ENCODE assay signal across 1 cellular context in the genomic region with DNA sequence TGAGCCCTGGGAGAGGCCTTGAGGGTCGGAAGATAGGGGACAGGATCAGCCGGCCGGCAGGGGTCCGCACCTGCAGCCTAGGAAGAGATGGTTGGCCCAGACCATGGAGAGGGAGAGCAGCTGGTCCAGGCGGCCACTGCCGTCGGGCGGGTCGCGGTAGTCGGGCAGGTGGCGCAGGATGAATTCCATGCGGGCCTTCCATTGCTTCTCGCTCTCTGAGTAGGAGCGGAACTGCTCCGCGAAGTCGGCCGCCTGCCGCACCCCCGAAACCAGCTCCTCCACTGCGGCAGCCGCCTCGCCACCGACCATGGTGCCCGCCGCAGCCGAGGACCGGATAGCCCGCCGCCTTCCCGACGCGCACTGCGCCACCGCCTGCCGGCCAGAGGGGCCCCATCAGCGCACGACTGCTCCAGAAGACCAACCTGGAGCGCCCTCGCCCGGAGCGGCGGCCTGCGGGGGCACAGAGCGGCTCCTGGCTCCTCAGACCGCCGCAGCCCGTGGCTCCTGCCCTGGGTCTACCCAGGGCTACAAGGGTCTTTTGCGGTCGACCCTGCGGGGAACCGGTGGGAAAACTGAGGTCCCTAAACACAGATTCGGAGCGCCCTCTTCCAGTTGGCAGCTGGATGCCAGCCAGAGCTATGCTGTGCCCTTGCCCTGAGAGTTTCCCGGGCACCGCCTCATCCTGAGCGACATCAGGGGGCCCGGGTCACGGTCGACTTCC.
TF ChIP-seq lines count a peak whose summit lies in the region.

A gene with protein sequence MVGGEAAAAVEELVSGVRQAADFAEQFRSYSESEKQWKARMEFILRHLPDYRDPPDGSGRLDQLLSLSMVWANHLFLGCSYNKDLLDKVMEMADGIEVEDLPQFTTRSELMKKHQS (minus strand): TSS at position 336 of the 721 bp plus-strand sequence. CDS start 27 bp downstream, at position 309.

TF ChIP-seq in HepG2, 621 proteins besides CTCF, POLR2A, EP300 and RAD21 (continued from another document and continues in another):
- TF ChIP-seq, protein P1, sequence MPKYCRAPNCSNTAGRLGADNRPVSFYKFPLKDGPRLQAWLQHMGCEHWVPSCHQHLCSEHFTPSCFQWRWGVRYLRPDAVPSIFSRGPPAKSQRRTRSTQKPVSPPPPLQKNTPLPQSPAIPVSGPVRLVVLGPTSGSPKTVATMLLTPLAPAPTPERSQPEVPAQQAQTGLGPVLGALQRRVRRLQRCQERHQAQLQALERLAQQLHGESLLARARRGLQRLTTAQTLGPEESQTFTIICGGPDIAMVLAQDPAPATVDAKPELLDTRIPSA (CRISPR knock-in tag; IDR thresholded peaks at IDR 0.05; ENCODE audit: borderline replicate concordance), result peak; percentile 82; the same call in 1 of the 2 replicates
- TF ChIP-seq PHB2 (IDR thresholded peaks at IDR 0.05; ENCODE audit: partially characterized antibody), result no peak
- peak; percentile 92 for TF ChIP-seq POLR2G (IDR thresholded peaks at IDR 0.05; ENCODE audit: low read depth, low read length)
- no peak for TF ChIP-seq RBAK (CRISPR knock-in tag; IDR thresholded peaks at IDR 0.05)
- TF ChIP-seq, protein P2, sequence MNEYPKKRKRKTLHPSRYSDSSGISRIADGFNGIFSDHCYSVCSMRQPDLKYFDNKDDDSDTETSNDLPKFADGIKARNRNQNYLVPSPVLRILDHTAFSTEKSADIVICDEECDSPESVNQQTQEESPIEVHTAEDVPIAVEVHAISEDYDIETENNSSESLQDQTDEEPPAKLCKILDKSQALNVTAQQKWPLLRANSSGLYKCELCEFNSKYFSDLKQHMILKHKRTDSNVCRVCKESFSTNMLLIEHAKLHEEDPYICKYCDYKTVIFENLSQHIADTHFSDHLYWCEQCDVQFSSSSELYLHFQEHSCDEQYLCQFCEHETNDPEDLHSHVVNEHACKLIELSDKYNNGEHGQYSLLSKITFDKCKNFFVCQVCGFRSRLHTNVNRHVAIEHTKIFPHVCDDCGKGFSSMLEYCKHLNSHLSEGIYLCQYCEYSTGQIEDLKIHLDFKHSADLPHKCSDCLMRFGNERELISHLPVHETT (CRISPR knock-in tag; conservative IDR thresholded peaks at IDR 0.05), result peak; percentile 92
- TF ChIP-seq ZNF432 (CRISPR knock-in tag; IDR thresholded peaks at IDR 0.05; ENCODE audit: borderline replicate concordance), result no peak
- TF ChIP-seq XRCC5 (optimal IDR thresholded peaks at IDR 0.05; ENCODE audit: low read length), result peak; percentile 97
- TF ChIP-seq, protein P3, sequence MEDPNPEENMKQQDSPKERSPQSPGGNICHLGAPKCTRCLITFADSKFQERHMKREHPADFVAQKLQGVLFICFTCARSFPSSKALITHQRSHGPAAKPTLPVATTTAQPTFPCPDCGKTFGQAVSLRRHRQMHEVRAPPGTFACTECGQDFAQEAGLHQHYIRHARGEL (CRISPR knock-in tag; IDR thresholded peaks at IDR 0.05), result no peak
- TF ChIP-seq, protein P4, sequence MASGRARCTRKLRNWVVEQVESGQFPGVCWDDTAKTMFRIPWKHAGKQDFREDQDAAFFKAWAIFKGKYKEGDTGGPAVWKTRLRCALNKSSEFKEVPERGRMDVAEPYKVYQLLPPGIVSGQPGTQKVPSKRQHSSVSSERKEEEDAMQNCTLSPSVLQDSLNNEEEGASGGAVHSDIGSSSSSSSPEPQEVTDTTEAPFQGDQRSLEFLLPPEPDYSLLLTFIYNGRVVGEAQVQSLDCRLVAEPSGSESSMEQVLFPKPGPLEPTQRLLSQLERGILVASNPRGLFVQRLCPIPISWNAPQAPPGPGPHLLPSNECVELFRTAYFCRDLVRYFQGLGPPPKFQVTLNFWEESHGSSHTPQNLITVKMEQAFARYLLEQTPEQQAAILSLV (CRISPR knock-in tag; IDR thresholded peaks at IDR 0.05; ENCODE audit: borderline replicate concordance), result peak; percentile 94
- TF ChIP-seq, protein P5, sequence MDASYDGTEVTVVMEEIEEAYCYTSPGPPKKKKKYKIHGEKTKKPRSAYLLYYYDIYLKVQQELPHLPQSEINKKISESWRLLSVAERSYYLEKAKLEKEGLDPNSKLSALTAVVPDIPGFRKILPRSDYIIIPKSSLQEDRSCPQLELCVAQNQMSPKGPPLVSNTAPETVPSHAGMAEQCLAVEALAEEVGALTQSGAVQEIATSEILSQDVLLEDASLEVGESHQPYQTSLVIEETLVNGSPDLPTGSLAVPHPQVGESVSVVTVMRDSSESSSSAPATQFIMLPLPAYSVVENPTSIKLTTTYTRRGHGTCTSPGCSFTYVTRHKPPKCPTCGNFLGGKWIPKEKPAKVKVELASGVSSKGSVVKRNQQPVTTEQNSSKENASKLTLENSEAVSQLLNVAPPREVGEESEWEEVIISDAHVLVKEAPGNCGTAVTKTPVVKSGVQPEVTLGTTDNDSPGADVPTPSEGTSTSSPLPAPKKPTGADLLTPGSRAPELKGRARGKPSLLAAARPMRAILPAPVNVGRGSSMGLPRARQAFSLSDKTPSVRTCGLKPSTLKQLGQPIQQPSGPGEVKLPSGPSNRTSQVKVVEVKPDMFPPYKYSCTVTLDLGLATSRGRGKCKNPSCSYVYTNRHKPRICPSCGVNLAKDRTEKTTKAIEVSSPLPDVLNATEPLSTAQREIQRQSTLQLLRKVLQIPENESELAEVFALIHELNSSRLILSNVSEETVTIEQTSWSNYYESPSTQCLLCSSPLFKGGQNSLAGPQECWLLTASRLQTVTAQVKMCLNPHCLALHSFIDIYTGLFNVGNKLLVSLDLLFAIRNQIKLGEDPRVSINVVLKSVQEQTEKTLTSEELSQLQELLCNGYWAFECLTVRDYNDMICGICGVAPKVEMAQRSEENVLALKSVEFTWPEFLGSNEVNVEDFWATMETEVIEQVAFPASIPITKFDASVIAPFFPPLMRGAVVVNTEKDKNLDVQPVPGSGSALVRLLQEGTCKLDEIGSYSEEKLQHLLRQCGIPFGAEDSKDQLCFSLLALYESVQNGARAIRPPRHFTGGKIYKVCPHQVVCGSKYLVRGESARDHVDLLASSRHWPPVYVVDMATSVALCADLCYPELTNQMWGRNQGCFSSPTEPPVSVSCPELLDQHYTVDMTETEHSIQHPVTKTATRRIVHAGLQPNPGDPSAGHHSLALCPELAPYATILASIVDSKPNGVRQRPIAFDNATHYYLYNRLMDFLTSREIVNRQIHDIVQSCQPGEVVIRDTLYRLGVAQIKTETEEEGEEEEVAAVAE (CRISPR knock-in tag; IDR thresholded peaks at IDR 0.05; ENCODE audit: borderline replicate concordance), result peak; percentile 57
- TF ChIP-seq ZMYM4 (CRISPR knock-in tag; IDR thresholded peaks at IDR 0.05), result peak; percentile 98
- TF ChIP-seq, protein P6, sequence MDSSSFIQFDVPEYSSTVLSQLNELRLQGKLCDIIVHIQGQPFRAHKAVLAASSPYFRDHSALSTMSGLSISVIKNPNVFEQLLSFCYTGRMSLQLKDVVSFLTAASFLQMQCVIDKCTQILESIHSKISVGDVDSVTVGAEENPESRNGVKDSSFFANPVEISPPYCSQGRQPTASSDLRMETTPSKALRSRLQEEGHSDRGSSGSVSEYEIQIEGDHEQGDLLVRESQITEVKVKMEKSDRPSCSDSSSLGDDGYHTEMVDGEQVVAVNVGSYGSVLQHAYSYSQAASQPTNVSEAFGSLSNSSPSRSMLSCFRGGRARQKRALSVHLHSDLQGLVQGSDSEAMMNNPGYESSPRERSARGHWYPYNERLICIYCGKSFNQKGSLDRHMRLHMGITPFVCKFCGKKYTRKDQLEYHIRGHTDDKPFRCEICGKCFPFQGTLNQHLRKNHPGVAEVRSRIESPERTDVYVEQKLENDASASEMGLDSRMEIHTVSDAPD (CRISPR knock-in tag; IDR thresholded peaks at IDR 0.05), result peak; percentile 72; the same call in 1 of the 2 replicates
- TF ChIP-seq, protein P7, sequence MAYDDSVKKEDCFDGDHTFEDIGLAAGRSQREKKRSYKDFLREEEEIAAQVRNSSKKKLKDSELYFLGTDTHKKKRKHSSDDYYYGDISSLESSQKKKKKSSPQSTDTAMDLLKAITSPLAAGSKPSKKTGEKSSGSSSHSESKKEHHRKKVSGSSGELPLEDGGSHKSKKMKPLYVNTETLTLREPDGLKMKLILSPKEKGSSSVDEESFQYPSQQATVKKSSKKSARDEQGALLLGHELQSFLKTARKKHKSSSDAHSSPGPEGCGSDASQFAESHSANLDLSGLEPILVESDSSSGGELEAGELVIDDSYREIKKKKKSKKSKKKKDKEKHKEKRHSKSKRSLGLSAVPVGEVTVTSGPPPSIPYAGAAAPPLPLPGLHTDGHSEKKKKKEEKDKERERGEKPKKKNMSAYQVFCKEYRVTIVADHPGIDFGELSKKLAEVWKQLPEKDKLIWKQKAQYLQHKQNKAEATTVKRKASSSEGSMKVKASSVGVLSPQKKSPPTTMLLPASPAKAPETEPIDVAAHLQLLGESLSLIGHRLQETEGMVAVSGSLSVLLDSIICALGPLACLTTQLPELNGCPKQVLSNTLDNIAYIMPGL (CRISPR knock-in tag; IDR thresholded peaks at IDR 0.05; ENCODE audit: borderline replicate concordance in 1 of 2, low read depth in 1 of 2), result peak; percentile 99 to 100
- TF ChIP-seq, protein P8, sequence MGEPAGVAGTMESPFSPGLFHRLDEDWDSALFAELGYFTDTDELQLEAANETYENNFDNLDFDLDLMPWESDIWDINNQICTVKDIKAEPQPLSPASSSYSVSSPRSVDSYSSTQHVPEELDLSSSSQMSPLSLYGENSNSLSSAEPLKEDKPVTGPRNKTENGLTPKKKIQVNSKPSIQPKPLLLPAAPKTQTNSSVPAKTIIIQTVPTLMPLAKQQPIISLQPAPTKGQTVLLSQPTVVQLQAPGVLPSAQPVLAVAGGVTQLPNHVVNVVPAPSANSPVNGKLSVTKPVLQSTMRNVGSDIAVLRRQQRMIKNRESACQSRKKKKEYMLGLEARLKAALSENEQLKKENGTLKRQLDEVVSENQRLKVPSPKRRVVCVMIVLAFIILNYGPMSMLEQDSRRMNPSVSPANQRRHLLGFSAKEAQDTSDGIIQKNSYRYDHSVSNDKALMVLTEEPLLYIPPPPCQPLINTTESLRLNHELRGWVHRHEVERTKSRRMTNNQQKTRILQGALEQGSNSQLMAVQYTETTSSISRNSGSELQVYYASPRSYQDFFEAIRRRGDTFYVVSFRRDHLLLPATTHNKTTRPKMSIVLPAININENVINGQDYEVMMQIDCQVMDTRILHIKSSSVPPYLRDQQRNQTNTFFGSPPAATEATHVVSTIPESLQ (CRISPR knock-in tag; conservative IDR thresholded peaks at IDR 0.05), result no peak
- peak; percentile 69 for TF ChIP-seq ELF1 (CRISPR knock-in tag; IDR thresholded peaks at IDR 0.05)
- no peak for TF ChIP-seq JARID2 (CRISPR knock-in tag; IDR thresholded peaks at IDR 0.05; ENCODE audit: insufficient replicate concordance)
- TF ChIP-seq, protein P9, sequence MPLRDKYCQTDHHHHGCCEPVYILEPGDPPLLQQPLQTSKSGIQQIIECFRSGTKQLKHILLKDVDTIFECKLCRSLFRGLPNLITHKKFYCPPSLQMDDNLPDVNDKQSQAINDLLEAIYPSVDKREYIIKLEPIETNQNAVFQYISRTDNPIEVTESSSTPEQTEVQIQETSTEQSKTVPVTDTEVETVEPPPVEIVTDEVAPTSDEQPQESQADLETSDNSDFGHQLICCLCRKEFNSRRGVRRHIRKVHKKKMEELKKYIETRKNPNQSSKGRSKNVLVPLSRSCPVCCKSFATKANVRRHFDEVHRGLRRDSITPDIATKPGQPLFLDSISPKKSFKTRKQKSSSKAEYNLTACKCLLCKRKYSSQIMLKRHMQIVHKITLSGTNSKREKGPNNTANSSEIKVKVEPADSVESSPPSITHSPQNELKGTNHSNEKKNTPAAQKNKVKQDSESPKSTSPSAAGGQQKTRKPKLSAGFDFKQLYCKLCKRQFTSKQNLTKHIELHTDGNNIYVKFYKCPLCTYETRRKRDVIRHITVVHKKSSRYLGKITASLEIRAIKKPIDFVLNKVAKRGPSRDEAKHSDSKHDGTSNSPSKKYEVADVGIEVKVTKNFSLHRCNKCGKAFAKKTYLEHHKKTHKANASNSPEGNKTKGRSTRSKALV (CRISPR knock-in tag; IDR thresholded peaks at IDR 0.05), result peak; percentile 81
- TF ChIP-seq, protein P10, sequence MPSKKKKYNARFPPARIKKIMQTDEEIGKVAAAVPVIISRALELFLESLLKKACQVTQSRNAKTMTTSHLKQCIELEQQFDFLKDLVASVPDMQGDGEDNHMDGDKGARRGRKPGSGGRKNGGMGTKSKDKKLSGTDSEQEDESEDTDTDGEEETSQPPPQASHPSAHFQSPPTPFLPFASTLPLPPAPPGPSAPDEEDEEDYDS (CRISPR knock-in tag; IDR thresholded peaks at IDR 0.05), result peak; percentile 82
- TF ChIP-seq TBX2 (CRISPR knock-in tag; IDR thresholded peaks at IDR 0.05; ENCODE audit: borderline replicate concordance), result peak; percentile 96
- TF ChIP-seq, protein P11, sequence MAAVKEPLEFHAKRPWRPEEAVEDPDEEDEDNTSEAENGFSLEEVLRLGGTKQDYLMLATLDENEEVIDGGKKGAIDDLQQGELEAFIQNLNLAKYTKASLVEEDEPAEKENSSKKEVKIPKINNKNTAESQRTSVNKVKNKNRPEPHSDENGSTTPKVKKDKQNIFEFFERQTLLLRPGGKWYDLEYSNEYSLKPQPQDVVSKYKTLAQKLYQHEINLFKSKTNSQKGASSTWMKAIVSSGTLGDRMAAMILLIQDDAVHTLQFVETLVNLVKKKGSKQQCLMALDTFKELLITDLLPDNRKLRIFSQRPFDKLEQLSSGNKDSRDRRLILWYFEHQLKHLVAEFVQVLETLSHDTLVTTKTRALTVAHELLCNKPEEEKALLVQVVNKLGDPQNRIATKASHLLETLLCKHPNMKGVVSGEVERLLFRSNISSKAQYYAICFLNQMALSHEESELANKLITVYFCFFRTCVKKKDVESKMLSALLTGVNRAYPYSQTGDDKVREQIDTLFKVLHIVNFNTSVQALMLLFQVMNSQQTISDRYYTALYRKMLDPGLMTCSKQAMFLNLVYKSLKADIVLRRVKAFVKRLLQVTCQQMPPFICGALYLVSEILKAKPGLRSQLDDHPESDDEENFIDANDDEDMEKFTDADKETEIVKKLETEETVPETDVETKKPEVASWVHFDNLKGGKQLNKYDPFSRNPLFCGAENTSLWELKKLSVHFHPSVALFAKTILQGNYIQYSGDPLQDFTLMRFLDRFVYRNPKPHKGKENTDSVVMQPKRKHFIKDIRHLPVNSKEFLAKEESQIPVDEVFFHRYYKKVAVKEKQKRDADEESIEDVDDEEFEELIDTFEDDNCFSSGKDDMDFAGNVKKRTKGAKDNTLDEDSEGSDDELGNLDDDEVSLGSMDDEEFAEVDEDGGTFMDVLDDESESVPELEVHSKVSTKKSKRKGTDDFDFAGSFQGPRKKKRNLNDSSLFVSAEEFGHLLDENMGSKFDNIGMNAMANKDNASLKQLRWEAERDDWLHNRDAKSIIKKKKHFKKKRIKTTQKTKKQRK (IDR thresholded peaks at IDR 0.05; ENCODE audit: low read length), result no peak
- TF ChIP-seq SMAD9 (CRISPR knock-in tag; IDR thresholded peaks at IDR 0.05), result 0 out of 2 replicates have a peak, but pooled peaks have one; percentile 15
- no peak for TF ChIP-seq SCMH1 (CRISPR knock-in tag; IDR thresholded peaks at IDR 0.05; ENCODE audit: borderline replicate concordance)
- TF ChIP-seq NCOA1 (CRISPR knock-in tag; IDR thresholded peaks at IDR 0.05), result no peak; the same call in 1 of the 2 replicates
- TF ChIP-seq, protein P12, sequence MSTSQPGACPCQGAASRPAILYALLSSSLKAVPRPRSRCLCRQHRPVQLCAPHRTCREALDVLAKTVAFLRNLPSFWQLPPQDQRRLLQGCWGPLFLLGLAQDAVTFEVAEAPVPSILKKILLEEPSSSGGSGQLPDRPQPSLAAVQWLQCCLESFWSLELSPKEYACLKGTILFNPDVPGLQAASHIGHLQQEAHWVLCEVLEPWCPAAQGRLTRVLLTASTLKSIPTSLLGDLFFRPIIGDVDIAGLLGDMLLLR (CRISPR knock-in tag; IDR thresholded peaks at IDR 0.05), result peak; percentile 79; the same call in 1 of the 2 replicates
- peak; percentile 63 for TF ChIP-seq MAZ (IDR thresholded peaks at IDR 0.05; ENCODE audit: borderline replicate concordance, low read depth, low read length)
- TF ChIP-seq MAZ (CRISPR knock-in tag; IDR thresholded peaks at IDR 0.05; ENCODE audit: low read depth), result peak; percentile 94; the same call in 1 of the 2 replicates
- no peak for TF ChIP-seq NFRKB (IDR thresholded peaks at IDR 0.05)
- TF ChIP-seq BCL6 (CRISPR knock-in tag; IDR thresholded peaks at IDR 0.05), result peak; percentile 75
